9 cellular contexts compared by ENCODE assay signal in genomic region chr6:17985934-17986655, GRCh38. TPM values are rescaled to one million over a fixed set of nuclear protein-coding genes. Genes with fewer than 3 reads are reported as not detected.
DNase-seq lines count a peak whose midpoint lies in the region; ATAC-seq, FAIRE-seq and TF ChIP-seq lines count a peak whose summit lies in the region.
"Had no signal": no experiment of that assay in that cellular context is flagged by ENCODE, and none has a peak within 500 bp of the region (broad histone marks: within the 10 kb centered on the region; RNA-seq: fewer than 3 reads in every experiment).

No MANE protein-coding gene starts in this region.

- no peak overlapping the region for H3K27ac Mint-ChIP-seq in activated naive CD8-positive, alpha-beta T cell treated with anti-CD3 and anti-CD28 coated beads, Interleukin-2, amount 50 U/mL, for 24 hours

- H3K36me3 ChIP-seq in HEK293 (ENCODE audit: control insufficient read depth in 2 of 2, insufficient read depth in 1 of 2, low read length in 2 of 2) (peaks cover 6 to 7% of the 10 kb centered on the region in 2 experiments; a peak in 2 of 3 replicates), iPS-18a (ENCODE audit: control insufficient read depth, low read depth, low read length) (peaks cover 5% of the 10 kb centered on the region), skeletal muscle satellite cell (ENCODE audit: insufficient read depth, low read length) (no peaks in the 10 kb centered on the region)

- H3K36me3 Mint-ChIP-seq in activated naive CD8-positive, alpha-beta T cell treated with anti-CD3 and anti-CD28 coated beads, Interleukin-2, amount 50 U/mL, for 24 hours (ENCODE audit: low read depth), result no peaks in the 10 kb centered on the region

- no peaks in the 10 kb centered on the region for H3K9me3 Mint-ChIP-seq in activated naive CD8-positive, alpha-beta T cell treated with anti-CD3 and anti-CD28 coated beads, Interleukin-2, amount 50 U/mL, for 24 hours

- H3K27me3 Mint-ChIP-seq in activated naive CD8-positive, alpha-beta T cell treated with anti-CD3 and anti-CD28 coated beads, Interleukin-2, amount 50 U/mL, for 24 hours, result peaks cover 72% of the 10 kb centered on the region

- H3K4me3 ChIP-seq in HEK293 (ENCODE audit: low read depth, low read length) (peak overlapping the region; percentile 81), iPS-18a (ENCODE audit: low read length) (peak overlapping the region; percentile 80), skeletal muscle satellite cell (ENCODE audit: low read length) (peak overlapping the region; percentile 89)

- H3K9me3 ChIP-seq in HEK293 (ENCODE audit: control insufficient read depth, insufficient read depth, low read depth, low read length), result no peaks in the 10 kb centered on the region
- no peaks in the 10 kb centered on the region for H3K9me3 ChIP-seq in iPS-18a (ENCODE audit: control insufficient read depth, low read depth, low read length)
- no peaks in the 10 kb centered on the region for H3K9me3 ChIP-seq in skeletal muscle satellite cell (replicated peaks; ENCODE audit: low read length)

- peak overlapping the region; percentile 57 for H3K4me3 Mint-ChIP-seq in activated naive CD8-positive, alpha-beta T cell treated with anti-CD3 and anti-CD28 coated beads, Interleukin-2, amount 50 U/mL, for 24 hours

- H3K4me1 Mint-ChIP-seq in activated naive CD8-positive, alpha-beta T cell treated with anti-CD3 and anti-CD28 coated beads, Interleukin-2, amount 50 U/mL, for 24 hours, result peaks cover 21% of the 10 kb centered on the region

- POLR2A ChIA-PET in HEK293 (lab: Yijun Ruan, JAX), result interaction anchor here (1.0 to 2.2 kb wide), 5 partner anchors 8 to 57 kb away, joined by 3 to 7 read pairs (median 4); no protein-coding TSS in a partner anchor

- peak overlapping the region; percentile 98; the same call in 1 of the 2 replicates for H3K27ac ChIP-seq in HEK293 (ENCODE audit: extremely low read depth, low read depth, low read length)
- H3K27ac ChIP-seq in iPS-18a (ENCODE audit: low read length), result no peak overlapping the region

- peak overlapping the region; percentile 75 for H3K4me2 ChIP-seq in skeletal muscle satellite cell (ENCODE audit: low read length)

- TF ChIP-seq CTCF in HEK293 (tag by site-specific recombination; IDR thresholded peaks at IDR 0.05), result no peak

- ATAC-seq in activated naive CD8-positive, alpha-beta T cell treated with anti-CD3 and anti-CD28 coated beads, Interleukin-2, amount 50 U/mL, for 24 hours, result no peak
- ATAC-seq in GM19035 (IDR thresholded peaks at IDR 0.05; ENCODE audit: unreplicated experiment) (no peak), GM21825 (IDR thresholded peaks at IDR 0.05; ENCODE audit: unreplicated experiment) (no peak)

- peaks cover 11% of the 10 kb centered on the region for H3K27me3 ChIP-seq in iPS-18a (ENCODE audit: control insufficient read depth, insufficient read depth, low read length)
- no peaks in the 10 kb centered on the region for H3K27me3 ChIP-seq in skeletal muscle satellite cell (ENCODE audit: control insufficient read depth, insufficient read depth, low read length)

- H3K9ac ChIP-seq in iPS-18a (ENCODE audit: low read length) (peak overlapping the region; percentile 68), skeletal muscle satellite cell (ENCODE audit: low read depth, low read length) (peak overlapping the region; percentile 86)

- H3K4me1 ChIP-seq in HEK293 (ENCODE audit: control insufficient read depth, insufficient read depth, low read length) (peaks cover 19% of the 10 kb centered on the region), iPS-18a (ENCODE audit: control insufficient read depth, low read depth, low read length) (peaks cover 20% of the 10 kb centered on the region), skeletal muscle satellite cell (ENCODE audit: control insufficient read depth, insufficient read depth, low read length) (peaks cover 21% of the 10 kb centered on the region)

- no peak for DNase-seq in activated naive CD8-positive, alpha-beta T cell treated with anti-CD3 and anti-CD28 coated beads, Interleukin-2, amount 50 U/mL, for 24 hours
- DNase-seq in HTR-8/SVneo (ENCODE audit: insufficient read length, low spot score), result no peak
- DNase-seq in urothelium cell line (ENCODE audit: low spot score), result no peak
- DNase-seq: NCI-H524 treated with DMSO at 0.1 percent for 48 hours had no signal

- CTCF ChIA-PET in HEK293 (lab: Yijun Ruan, JAX), result interaction anchor here (0.8 to 1.3 kb wide), 4 partner anchors 8 to 829 kb away, joined by 3 to 5 read pairs (median 3); no protein-coding TSS in a partner anchor

- no peak for FAIRE-seq in HTR-8/SVneo (lab: Jason Lieb, UNC)
- no peak for FAIRE-seq in urothelium cell line (lab: Jason Lieb, UNC)

TF ChIP-seq in HEK293, 187 proteins besides CTCF, POLR2A, EP300 and RAD21:
- no peak for TF ChIP-seq ZNF354C (tag by site-specific recombination; IDR thresholded peaks at IDR 0.05; ENCODE audit: borderline replicate concordance, low read depth)
- TF ChIP-seq, protein P1, sequence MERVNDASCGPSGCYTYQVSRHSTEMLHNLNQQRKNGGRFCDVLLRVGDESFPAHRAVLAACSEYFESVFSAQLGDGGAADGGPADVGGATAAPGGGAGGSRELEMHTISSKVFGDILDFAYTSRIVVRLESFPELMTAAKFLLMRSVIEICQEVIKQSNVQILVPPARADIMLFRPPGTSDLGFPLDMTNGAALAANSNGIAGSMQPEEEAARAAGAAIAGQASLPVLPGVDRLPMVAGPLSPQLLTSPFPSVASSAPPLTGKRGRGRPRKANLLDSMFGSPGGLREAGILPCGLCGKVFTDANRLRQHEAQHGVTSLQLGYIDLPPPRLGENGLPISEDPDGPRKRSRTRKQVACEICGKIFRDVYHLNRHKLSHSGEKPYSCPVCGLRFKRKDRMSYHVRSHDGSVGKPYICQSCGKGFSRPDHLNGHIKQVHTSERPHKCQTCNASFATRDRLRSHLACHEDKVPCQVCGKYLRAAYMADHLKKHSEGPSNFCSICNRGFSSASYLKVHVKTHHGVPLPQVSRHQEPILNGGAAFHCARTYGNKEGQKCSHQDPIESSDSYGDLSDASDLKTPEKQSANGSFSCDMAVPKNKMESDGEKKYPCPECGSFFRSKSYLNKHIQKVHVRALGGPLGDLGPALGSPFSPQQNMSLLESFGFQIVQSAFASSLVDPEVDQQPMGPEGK (tag by site-specific recombination; IDR thresholded peaks at IDR 0.05), result no peak
- no peak for TF ChIP-seq OVOL3 (tag by site-specific recombination; IDR thresholded peaks at IDR 0.05)
- TF ChIP-seq SCRT1 (tag by site-specific recombination; IDR thresholded peaks at IDR 0.05; ENCODE audit: borderline replicate concordance), result peak; percentile 61; the same call in 1 of the 2 replicates
- peak; percentile 93 for TF ChIP-seq SCRT2 (tag by site-specific recombination; IDR thresholded peaks at IDR 0.05)
- no peak for TF ChIP-seq ZNF785 (tag by site-specific recombination; IDR thresholded peaks at IDR 0.05)
- no peak for TF ChIP-seq ZNF239 (tag by site-specific recombination; IDR thresholded peaks at IDR 0.05)

RNA-seq across cellular contexts. Expression of gene KIF13A, which starts 1.3 kb away (rescaled TPM):
- 23.6 and 26.6 TPM in 2 replicates for total RNA-seq in skeletal muscle satellite cell (2012; rRNA removed)
